16 cellular contexts compared by ENCODE assay signal in the genomic region with DNA sequence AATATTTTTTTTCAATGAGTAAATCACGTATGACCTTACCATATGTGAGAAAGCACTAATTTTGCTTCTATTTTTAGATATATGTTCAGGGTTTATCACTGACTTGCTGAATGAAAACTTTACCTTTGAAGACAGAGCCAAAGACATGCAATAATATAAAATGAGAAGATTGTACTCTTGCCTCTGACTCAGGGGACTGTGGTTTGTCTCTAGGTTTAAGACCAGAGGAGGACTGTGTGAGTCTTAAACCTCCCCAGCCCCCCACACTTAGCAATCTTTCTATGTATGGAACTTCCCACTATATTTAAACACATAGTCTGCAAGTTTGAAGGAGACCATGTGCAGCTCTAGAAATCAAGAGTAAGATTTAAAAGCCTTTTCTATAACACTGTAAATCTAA.
"Had no signal": no experiment of that assay in that cellular context is flagged by ENCODE, and none has a peak within 500 bp of the region (broad histone marks: within the 10 kb centered on the region; RNA-seq: fewer than 3 reads in every experiment).

No MANE protein-coding gene starts in this region.

- H3K4me1 ChIP-seq: body of pancreas, right atrium auricular region, tibial nerve had no signal

- H3K36me3 ChIP-seq: neutrophil, right atrium auricular region, tibial nerve, WERI-Rb-1 had no signal

- DNase-seq: activated CD4-positive, alpha-beta T cell treated with anti-CD3 and anti-CD28 coated beads for 36 hours; activated CD8-positive, alpha-beta memory T cell treated with anti-CD3 and anti-CD28 coated beads, Interleukin-2, amount 50 U/mL, for 4 hours; activated CD8-positive, alpha-beta T cell treated with anti-CD3 and anti-CD28 coated beads for 36 hours; activated naive CD4-positive, alpha-beta T cell treated with Interleukin-2 at 50 U/mL for 16 hours; body of pancreas; central memory CD4-positive, alpha-beta T cell; effector CD8-positive, alpha-beta T cell; hippocampal formation; mucosa of descending colon; naive thymus-derived CD8-positive, alpha-beta T cell; WERI-Rb-1 had no signal

- H3K4me3 ChIP-seq: body of pancreas, coronary artery, lung, mucosa of descending colon, right atrium auricular region, tibial nerve had no signal

- H3K27me3 ChIP-seq: body of pancreas, neutrophil, right atrium auricular region, tibial nerve had no signal

- H3K9me3 ChIP-seq: body of pancreas, mucosa of descending colon, neutrophil, right atrium auricular region, tibial nerve had no signal

- H3K27ac ChIP-seq: body of pancreas, coronary artery, neutrophil, right atrium auricular region, tibial nerve, WERI-Rb-1 had no signal
